In genomic region chr13:21987793-21988192, GRCh38 we compare ENCODE assay signal across 21 cellular contexts.
"Had no signal": no experiment of that assay in that cellular context is flagged by ENCODE, and none has a peak within 500 bp of the region (broad histone marks: within the 10 kb centered on the region; RNA-seq: fewer than 3 reads in every experiment).

No MANE protein-coding gene starts in this region.

- H3K9me3 Mint-ChIP-seq: activated naive CD8-positive, alpha-beta T cell treated with anti-CD3 and anti-CD28 coated beads for 36 hours; activated T-cell treated with anti-CD3 and anti-CD28 coated beads, Interleukin-2, amount 50 U/mL, for 4 hours; naive B cell had no signal

- H3K36me3 ChIP-seq: esophagus muscularis mucosa, left lung, neutrophil, tibial nerve, vagina had no signal

- H3K9me3 ChIP-seq: body of pancreas, esophagus muscularis mucosa, left lung, neutrophil, tibial nerve, vagina had no signal

- H3K27ac ChIP-seq: body of pancreas, neutrophil had no signal

- H3K27me3 ChIP-seq: body of pancreas, esophagus muscularis mucosa, left lung, neutrophil, tibial nerve, vagina had no signal

- H3K4me3 ChIP-seq: body of pancreas, esophagus muscularis mucosa, left lung, tibial nerve, vagina had no signal

- H3K27ac Mint-ChIP-seq: activated naive CD8-positive, alpha-beta T cell treated with anti-CD3 and anti-CD28 coated beads for 36 hours; stimulated activated naive B cell treated with anti-CD40 and anti-IgM and Interleukin-4, amounts not matched to agents 10 μg/mL and 1 μg/mL and 100 μg/mL, for 72 hours; T-helper 17 cell had no signal

- H3K36me3 Mint-ChIP-seq: activated naive CD8-positive, alpha-beta T cell treated with anti-CD3 and anti-CD28 coated beads for 36 hours; naive B cell had no signal

- H3K27me3 Mint-ChIP-seq: activated naive CD8-positive, alpha-beta T cell treated with anti-CD3 and anti-CD28 coated beads for 36 hours; naive B cell; stimulated activated naive B cell treated with anti-CD40 and anti-IgM and Interleukin-4, amounts not matched to agents 10 μg/mL and 1 μg/mL and 100 μg/mL, for 72 hours; T-helper 17 cell had no signal

- ATAC-seq: activated CD4-positive, CD25-positive, alpha-beta regulatory T cell treated with anti-CD3 and anti-CD28 coated beads, Interleukin-2, amount 50 U/mL, for 24 hours; activated T-cell treated with anti-CD3 and anti-CD28 coated beads, Interleukin-2, amount 50 U/mL, for 4 hours; body of pancreas; left lung; stimulated activated naive B cell treated with anti-CD40 and anti-IgM and Interleukin-4, amounts not matched to agents 10 μg/mL and 1 μg/mL and 100 μg/mL, for 72 hours; T-helper 17 cell had no signal

- H3K4me1 Mint-ChIP-seq: activated naive CD8-positive, alpha-beta T cell treated with anti-CD3 and anti-CD28 coated beads for 36 hours; stimulated activated naive B cell treated with anti-CD40 and anti-IgM and Interleukin-4, amounts not matched to agents 10 μg/mL and 1 μg/mL and 100 μg/mL, for 72 hours had no signal

- H3K4me1 ChIP-seq: body of pancreas, esophagus muscularis mucosa, left lung, tibial nerve, vagina had no signal

- DNase-seq: activated CD4-positive, alpha-beta T cell treated with anti-CD3 and anti-CD28 coated beads, Interleukin-2, amount 50 U/mL, for 4 hours; activated naive CD8-positive, alpha-beta T cell treated with anti-CD3 and anti-CD28 coated beads for 36 hours; activated T-cell treated with anti-CD3 and anti-CD28 coated beads, Interleukin-2, amount 50 U/mL, for 4 hours; amygdala; body of pancreas; caudate nucleus; hypothalamus; kidney; mammary epithelial cell; naive B cell; retina; stimulated activated CD4-positive, alpha-beta T cell treated with anti-CD3 and anti-CD28 coated beads, Interleukin-2, amount 100 ng/mL, for 48 hours; stimulated activated naive B cell treated with anti-CD40 and anti-IgM and Interleukin-4, amounts not matched to agents 10 μg/mL and 1 μg/mL and 100 μg/mL, for 72 hours; substantia nigra; T-helper 17 cell had no signal

- H3K4me3 Mint-ChIP-seq: activated naive CD8-positive, alpha-beta T cell treated with anti-CD3 and anti-CD28 coated beads for 36 hours; activated T-cell treated with anti-CD3 and anti-CD28 coated beads, Interleukin-2, amount 50 U/mL, for 4 hours; naive B cell; stimulated activated naive B cell treated with anti-CD40 and anti-IgM and Interleukin-4, amounts not matched to agents 10 μg/mL and 1 μg/mL and 100 μg/mL, for 72 hours; T-helper 17 cell had no signal
